ENCODE assay signal across 1 cellular context in the genomic region with DNA sequence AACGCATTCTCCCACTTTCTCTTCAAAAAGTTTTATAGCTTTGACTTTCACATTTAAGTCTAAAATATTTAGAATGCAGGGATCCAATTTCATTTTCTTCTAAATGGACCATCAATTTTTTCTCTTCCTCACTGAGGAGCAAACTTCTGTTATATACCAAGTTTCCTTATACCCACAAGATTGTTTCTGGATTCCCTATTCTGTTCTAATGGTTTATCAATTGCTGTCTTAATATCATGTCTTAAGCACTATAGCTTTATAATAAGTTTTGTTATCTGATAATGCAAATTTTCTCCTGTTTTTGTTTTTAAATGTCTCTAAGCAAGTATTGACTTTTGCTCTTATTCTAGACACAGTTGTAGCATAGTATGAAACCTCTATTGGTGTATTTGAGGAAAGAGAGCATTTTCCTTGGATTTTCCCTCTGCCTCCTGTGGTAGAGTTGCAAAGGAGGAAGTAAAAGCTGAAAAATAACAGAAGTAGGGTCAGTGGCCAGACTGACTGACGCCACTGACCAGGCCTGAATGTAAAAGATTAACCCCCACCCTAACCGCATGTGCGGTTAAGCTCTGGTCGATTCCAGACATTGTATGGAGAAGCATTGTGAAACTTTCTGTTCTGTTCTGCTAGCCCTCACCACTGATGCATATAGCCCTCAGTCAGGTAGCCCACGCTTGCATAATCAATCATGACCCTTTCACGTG.
TF ChIP-seq lines count a peak whose summit lies in the region.

No MANE protein-coding gene starts in this region.

TF ChIP-seq in K562, 482 proteins besides CTCF, POLR2A, EP300 and RAD21 (continued from another document and continues in another):
- TF ChIP-seq, protein P1, sequence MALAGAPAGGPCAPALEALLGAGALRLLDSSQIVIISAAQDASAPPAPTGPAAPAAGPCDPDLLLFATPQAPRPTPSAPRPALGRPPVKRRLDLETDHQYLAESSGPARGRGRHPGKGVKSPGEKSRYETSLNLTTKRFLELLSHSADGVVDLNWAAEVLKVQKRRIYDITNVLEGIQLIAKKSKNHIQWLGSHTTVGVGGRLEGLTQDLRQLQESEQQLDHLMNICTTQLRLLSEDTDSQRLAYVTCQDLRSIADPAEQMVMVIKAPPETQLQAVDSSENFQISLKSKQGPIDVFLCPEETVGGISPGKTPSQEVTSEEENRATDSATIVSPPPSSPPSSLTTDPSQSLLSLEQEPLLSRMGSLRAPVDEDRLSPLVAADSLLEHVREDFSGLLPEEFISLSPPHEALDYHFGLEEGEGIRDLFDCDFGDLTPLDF (CRISPR knock-in tag; IDR thresholded peaks at IDR 0.05), result no peak
- TF ChIP-seq ZNF197 (CRISPR knock-in tag; IDR thresholded peaks at IDR 0.05; ENCODE audit: low read depth), result 0 out of 2 replicates have a peak, but pooled peaks have one; percentile 38
- TF ChIP-seq MAFG (tag; conservative IDR thresholded peaks at IDR 0.05), result no peak
- TF ChIP-seq HCFC1 (IDR thresholded peaks at IDR 0.05; ENCODE audit: low read depth, low read length), result no peak
- TF ChIP-seq HMGN3 (IDR thresholded peaks at IDR 0.05; ENCODE audit: borderline replicate concordance, extremely low read depth, insufficient read length, low read depth, low read length), result no peak
- no peak; the same call in 1 of the 2 replicates for TF ChIP-seq ZNF644 (tag; IDR thresholded peaks at IDR 0.05; ENCODE audit: low read depth)
- TF ChIP-seq TFAM (CRISPR knock-in tag; conservative IDR thresholded peaks at IDR 0.05), result no peak
- TF ChIP-seq ZNF124 (CRISPR knock-in tag; IDR thresholded peaks at IDR 0.05), result no peak; the same call in 1 of the 2 replicates
- no peak for TF ChIP-seq ZNF140 (CRISPR knock-in tag; IDR thresholded peaks at IDR 0.05)
- no peak for TF ChIP-seq RBM17 (IDR thresholded peaks at IDR 0.05; ENCODE audit: borderline replicate concordance, low read depth, low read length)
- TF ChIP-seq, protein P2, sequence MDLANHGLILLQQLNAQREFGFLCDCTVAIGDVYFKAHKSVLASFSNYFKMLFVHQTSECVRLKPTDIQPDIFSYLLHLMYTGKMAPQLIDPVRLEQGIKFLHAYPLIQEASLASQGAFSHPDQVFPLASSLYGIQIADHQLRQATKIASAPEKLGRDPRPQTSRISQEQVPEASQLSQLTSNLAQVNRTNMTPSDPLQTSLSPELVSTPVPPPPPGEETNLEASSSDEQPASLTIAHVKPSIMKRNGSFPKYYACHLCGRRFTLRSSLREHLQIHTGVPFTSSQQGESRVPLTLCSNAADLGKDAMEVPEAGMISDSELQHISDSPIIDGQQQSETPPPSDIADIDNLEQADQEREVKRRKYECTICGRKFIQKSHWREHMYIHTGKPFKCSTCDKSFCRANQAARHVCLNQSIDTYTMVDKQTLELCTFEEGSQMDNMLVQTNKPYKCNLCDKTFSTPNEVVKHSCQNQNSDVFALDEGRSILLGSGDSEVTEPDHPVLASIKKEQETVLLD (IDR thresholded peaks at IDR 0.05), result no peak; the same call in 1 of the 2 replicates
- 0 out of 2 replicates have a peak, but pooled peaks have one; percentile 30 for TF ChIP-seq TOE1 (IDR thresholded peaks at IDR 0.05; ENCODE audit: borderline replicate concordance)
- no peak for TF ChIP-seq TOE1 (CRISPR knock-in tag; IDR thresholded peaks at IDR 0.05; ENCODE audit: borderline replicate concordance, low read depth)
- TF ChIP-seq, protein P3, sequence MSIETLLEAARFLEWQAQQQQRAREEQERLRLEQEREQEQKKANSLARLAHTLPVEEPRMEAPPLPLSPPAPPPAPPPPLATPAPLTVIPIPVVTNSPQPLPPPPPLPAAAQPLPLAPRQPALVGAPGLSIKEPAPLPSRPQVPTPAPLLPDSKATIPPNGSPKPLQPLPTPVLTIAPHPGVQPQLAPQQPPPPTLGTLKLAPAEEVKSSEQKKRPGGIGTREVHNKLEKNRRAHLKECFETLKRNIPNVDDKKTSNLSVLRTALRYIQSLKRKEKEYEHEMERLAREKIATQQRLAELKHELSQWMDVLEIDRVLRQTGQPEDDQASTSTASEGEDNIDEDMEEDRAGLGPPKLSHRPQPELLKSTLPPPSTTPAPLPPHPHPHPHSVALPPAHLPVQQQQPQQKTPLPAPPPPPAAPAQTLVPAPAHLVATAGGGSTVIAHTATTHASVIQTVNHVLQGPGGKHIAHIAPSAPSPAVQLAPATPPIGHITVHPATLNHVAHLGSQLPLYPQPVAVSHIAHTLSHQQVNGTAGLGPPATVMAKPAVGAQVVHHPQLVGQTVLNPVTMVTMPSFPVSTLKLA (conservative IDR thresholded peaks at IDR 0.05), result peak in 1 of 2 experiments; percentile 67; a peak in 3 of 4 replicates
- TF ChIP-seq CHCHD3 (CRISPR knock-in tag; IDR thresholded peaks at IDR 0.05), result 0 out of 2 replicates have a peak, but pooled peaks have one; percentile 55
- TF ChIP-seq PCBP1 (IDR thresholded peaks at IDR 0.05; ENCODE audit: low read depth, low read length, poor library complexity, severe bottlenecking), result no peak
- TF ChIP-seq HDGF (IDR thresholded peaks at IDR 0.05), result no peak
- TF ChIP-seq TSC22D4 (tag; IDR thresholded peaks at IDR 0.05), result no peak
- TF ChIP-seq CCNT2 (IDR thresholded peaks at IDR 0.05; ENCODE audit: borderline replicate concordance, extremely low read depth, insufficient read length, low read depth, low read length), result peak; percentile 54
- TF ChIP-seq MECOM (CRISPR knock-in tag; IDR thresholded peaks at IDR 0.05), result no peak
- peak; percentile 67 for TF ChIP-seq SPI1 (IDR thresholded peaks at IDR 0.05; ENCODE audit: borderline replicate concordance, low read depth, low read length)
- no peak for TF ChIP-seq SNIP1 (IDR thresholded peaks at IDR 0.05; ENCODE audit: low read depth)
- no peak for TF ChIP-seq SUPT5H (IDR thresholded peaks at IDR 0.05)
- no peak for TF ChIP-seq FOXJ3 (CRISPR knock-in tag; IDR thresholded peaks at IDR 0.05)
- TF ChIP-seq, protein P4, sequence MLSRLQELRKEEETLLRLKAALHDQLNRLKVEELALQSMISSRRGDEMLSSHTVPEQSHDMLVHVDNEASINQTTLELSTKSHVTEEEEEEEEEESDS (CRISPR knock-in tag; IDR thresholded peaks at IDR 0.05), result no peak
- TF ChIP-seq SRSF1 (IDR thresholded peaks at IDR 0.05; ENCODE audit: low read depth, low read length), result no peak
- TF ChIP-seq SMC3 (conservative IDR thresholded peaks at IDR 0.05; ENCODE audit: insufficient read depth, low read depth, low read length), result no peak
- peak; percentile 98 for TF ChIP-seq SMARCE1 (IDR thresholded peaks at IDR 0.05)
- TF ChIP-seq POLR2AphosphoS5 (IDR thresholded peaks at IDR 0.05; ENCODE audit: control insufficient read depth, insufficient read depth, low read depth, low read length), result peak; percentile 78
- no peak for TF ChIP-seq SREBF1 (IDR thresholded peaks at IDR 0.05; ENCODE audit: borderline replicate concordance, low read depth, low read length)
- TF ChIP-seq DNMT1 (IDR thresholded peaks at IDR 0.05), result no peak
- TF ChIP-seq, protein P5, sequence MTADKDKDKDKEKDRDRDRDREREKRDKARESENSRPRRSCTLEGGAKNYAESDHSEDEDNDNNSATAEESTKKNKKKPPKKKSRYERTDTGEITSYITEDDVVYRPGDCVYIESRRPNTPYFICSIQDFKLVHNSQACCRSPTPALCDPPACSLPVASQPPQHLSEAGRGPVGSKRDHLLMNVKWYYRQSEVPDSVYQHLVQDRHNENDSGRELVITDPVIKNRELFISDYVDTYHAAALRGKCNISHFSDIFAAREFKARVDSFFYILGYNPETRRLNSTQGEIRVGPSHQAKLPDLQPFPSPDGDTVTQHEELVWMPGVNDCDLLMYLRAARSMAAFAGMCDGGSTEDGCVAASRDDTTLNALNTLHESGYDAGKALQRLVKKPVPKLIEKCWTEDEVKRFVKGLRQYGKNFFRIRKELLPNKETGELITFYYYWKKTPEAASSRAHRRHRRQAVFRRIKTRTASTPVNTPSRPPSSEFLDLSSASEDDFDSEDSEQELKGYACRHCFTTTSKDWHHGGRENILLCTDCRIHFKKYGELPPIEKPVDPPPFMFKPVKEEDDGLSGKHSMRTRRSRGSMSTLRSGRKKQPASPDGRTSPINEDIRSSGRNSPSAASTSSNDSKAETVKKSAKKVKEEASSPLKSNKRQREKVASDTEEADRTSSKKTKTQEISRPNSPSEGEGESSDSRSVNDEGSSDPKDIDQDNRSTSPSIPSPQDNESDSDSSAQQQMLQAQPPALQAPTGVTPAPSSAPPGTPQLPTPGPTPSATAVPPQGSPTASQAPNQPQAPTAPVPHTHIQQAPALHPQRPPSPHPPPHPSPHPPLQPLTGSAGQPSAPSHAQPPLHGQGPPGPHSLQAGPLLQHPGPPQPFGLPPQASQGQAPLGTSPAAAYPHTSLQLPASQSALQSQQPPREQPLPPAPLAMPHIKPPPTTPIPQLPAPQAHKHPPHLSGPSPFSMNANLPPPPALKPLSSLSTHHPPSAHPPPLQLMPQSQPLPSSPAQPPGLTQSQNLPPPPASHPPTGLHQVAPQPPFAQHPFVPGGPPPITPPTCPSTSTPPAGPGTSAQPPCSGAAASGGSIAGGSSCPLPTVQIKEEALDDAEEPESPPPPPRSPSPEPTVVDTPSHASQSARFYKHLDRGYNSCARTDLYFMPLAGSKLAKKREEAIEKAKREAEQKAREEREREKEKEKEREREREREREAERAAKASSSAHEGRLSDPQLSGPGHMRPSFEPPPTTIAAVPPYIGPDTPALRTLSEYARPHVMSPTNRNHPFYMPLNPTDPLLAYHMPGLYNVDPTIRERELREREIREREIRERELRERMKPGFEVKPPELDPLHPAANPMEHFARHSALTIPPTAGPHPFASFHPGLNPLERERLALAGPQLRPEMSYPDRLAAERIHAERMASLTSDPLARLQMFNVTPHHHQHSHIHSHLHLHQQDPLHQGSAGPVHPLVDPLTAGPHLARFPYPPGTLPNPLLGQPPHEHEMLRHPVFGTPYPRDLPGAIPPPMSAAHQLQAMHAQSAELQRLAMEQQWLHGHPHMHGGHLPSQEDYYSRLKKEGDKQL (CRISPR knock-in tag; IDR thresholded peaks at IDR 0.05; ENCODE audit: borderline replicate concordance), result peak; percentile 69; the same call in 1 of the 2 replicates
- no peak for TF ChIP-seq C11orf30 (IDR thresholded peaks at IDR 0.05; ENCODE audit: low read depth)
- TF ChIP-seq PHB2 (IDR thresholded peaks at IDR 0.05; ENCODE audit: low read depth), result no peak
- TF ChIP-seq ZZZ3 (IDR thresholded peaks at IDR 0.05), result no peak
- TF ChIP-seq ZNF121 (CRISPR knock-in tag; conservative IDR thresholded peaks at IDR 0.05), result no peak
- TF ChIP-seq, protein P6, sequence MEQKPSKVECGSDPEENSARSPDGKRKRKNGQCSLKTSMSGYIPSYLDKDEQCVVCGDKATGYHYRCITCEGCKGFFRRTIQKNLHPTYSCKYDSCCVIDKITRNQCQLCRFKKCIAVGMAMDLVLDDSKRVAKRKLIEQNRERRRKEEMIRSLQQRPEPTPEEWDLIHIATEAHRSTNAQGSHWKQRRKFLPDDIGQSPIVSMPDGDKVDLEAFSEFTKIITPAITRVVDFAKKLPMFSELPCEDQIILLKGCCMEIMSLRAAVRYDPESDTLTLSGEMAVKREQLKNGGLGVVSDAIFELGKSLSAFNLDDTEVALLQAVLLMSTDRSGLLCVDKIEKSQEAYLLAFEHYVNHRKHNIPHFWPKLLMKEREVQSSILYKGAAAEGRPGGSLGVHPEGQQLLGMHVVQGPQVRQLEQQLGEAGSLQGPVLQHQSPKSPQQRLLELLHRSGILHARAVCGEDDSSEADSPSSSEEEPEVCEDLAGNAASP (IDR thresholded peaks at IDR 0.05), result no peak
- TF ChIP-seq RUNX1 (IDR thresholded peaks at IDR 0.05; ENCODE audit: low read depth), result peak; percentile 98; the same call in 1 of the 2 replicates
- TF ChIP-seq TAF9B (IDR thresholded peaks at IDR 0.05; ENCODE audit: partially characterized antibody), result no peak
- TF ChIP-seq RBM14 (IDR thresholded peaks at IDR 0.05; ENCODE audit: borderline replicate concordance, insufficient read depth, low read depth, low read length), result no peak
- no peak for TF ChIP-seq COPS2 (conservative IDR thresholded peaks at IDR 0.05)
- TF ChIP-seq LARP7 (IDR thresholded peaks at IDR 0.05), result no peak
- peak; percentile 61; the same call in 1 of the 2 replicates for TF ChIP-seq GABPB1 (CRISPR knock-in tag; IDR thresholded peaks at IDR 0.05)
- TF ChIP-seq NCOA6 (IDR thresholded peaks at IDR 0.05), result no peak
- peak; percentile 86 for TF ChIP-seq NEUROD1 (IDR thresholded peaks at IDR 0.05; ENCODE audit: borderline replicate concordance, low read depth, low read length, partially characterized antibody)
- no peak for TF ChIP-seq ZNF146 (CRISPR knock-in tag; IDR thresholded peaks at IDR 0.05; ENCODE audit: unreplicated experiment)
- no peak for TF ChIP-seq ZNF134 (CRISPR knock-in tag; conservative IDR thresholded peaks at IDR 0.05)
- no peak for TF ChIP-seq XRCC5 (IDR thresholded peaks at IDR 0.05; ENCODE audit: low read depth, low read length)
- 0 out of 2 replicates have a peak, but pooled peaks have one; percentile 21 for TF ChIP-seq SMARCA5 (IDR thresholded peaks at IDR 0.05)
- TF ChIP-seq, protein P7, sequence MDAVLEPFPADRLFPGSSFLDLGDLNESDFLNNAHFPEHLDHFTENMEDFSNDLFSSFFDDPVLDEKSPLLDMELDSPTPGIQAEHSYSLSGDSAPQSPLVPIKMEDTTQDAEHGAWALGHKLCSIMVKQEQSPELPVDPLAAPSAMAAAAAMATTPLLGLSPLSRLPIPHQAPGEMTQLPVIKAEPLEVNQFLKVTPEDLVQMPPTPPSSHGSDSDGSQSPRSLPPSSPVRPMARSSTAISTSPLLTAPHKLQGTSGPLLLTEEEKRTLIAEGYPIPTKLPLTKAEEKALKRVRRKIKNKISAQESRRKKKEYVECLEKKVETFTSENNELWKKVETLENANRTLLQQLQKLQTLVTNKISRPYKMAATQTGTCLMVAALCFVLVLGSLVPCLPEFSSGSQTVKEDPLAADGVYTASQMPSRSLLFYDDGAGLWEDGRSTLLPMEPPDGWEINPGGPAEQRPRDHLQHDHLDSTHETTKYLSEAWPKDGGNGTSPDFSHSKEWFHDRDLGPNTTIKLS (IDR thresholded peaks at IDR 0.05; ENCODE audit: borderline replicate concordance, low read depth), result no peak; the same call in none of the 2 replicates
- TF ChIP-seq, protein P8, sequence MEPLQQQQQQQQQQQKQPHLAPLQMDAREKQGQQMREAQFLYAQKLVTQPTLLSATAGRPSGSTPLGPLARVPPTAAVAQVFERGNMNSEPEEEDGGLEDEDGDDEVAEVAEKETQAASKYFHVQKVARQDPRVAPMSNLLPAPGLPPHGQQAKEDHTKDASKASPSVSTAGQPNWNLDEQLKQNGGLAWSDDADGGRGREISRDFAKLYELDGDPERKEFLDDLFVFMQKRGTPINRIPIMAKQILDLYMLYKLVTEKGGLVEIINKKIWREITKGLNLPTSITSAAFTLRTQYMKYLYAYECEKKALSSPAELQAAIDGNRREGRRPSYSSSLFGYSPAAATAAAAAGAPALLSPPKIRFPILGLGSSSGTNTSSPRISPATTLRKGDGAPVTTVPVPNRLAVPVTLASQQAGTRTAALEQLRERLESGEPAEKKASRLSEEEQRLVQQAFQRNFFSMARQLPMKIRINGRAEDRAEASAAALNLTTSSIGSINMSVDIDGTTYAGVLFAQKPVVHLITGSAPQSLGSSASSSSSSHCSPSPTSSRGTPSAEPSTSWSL (CRISPR knock-in tag; IDR thresholded peaks at IDR 0.05; ENCODE audit: borderline replicate concordance), result no peak
- no peak for TF ChIP-seq ETS2 (tag; IDR thresholded peaks at IDR 0.05; ENCODE audit: borderline replicate concordance, poor library complexity, severe bottlenecking)
- peak; percentile 96 for TF ChIP-seq RNF2 (IDR thresholded peaks at IDR 0.05)
- no peak for TF ChIP-seq ZNF3 (CRISPR knock-in tag; IDR thresholded peaks at IDR 0.05)
